ENCODE assay signal across 21 cellular contexts in genomic region chrX:30627818-30628652, GRCh38. TPM values are rescaled to one million over a fixed set of nuclear protein-coding genes. Genes with fewer than 3 reads are reported as not detected.
DNase-seq lines count a peak whose midpoint lies in the region; ATAC-seq, FAIRE-seq and TF ChIP-seq lines count a peak whose summit lies in the region.
"Had no signal": no experiment of that assay in that cellular context is flagged by ENCODE, and none has a peak within 500 bp of the region (broad histone marks: within the 10 kb centered on the region; RNA-seq: fewer than 3 reads in every experiment).

No MANE protein-coding gene starts in this region.

- DNase-seq in COLO829 (ENCODE audit: low spot score) (peak; percentile 40), NB4 (ENCODE audit: low read depth) (peak; percentile 81), K562 (ENCODE audit: extremely low read depth in 1 of 4, low spot score in 3 of 4) (no peak), mesenchymal stem cell (peak; percentile 21), GM23248 (no peak), AG20443 (ENCODE audit: low spot score) (no peak), occipital lobe (lab: John Stamatoyannopoulos, UW) (no peak)
- DNase-seq: activated CD4-positive, alpha-beta T cell treated with anti-CD3 and anti-CD28 coated beads for 4 hours; BE2C; DND-41; effector memory CD4-positive, alpha-beta T cell; foreskin keratinocyte; KBM-7; NCI-H1436 treated with DMSO at 0.1 percent for 48 hours; NCI-H524; stimulated activated CD4-positive, alpha-beta T cell treated with anti-CD3 and anti-CD28 coated beads, Interleukin-2, amount 100 ng/mL, for 48 hours had no signal

- no TSS peak for BruUV-seq in K562 (replicated peaks; lab: Mats Ljungman, UMichigan)

- no peak overlapping the region for H3K23ac ChIP-seq in mesenchymal stem cell (ENCODE audit: low read length in 2 of 2)

- H3K14ac ChIP-seq in mesenchymal stem cell (ENCODE audit: low read length in 2 of 2) = no peak overlapping the region

- H3K9ac ChIP-seq in K562 (ENCODE audit: insufficient read depth in 1 of 2, low read depth in 2 of 2, low read length in 2 of 2) = no peak overlapping the region
- H3K9ac ChIP-seq in mesenchymal stem cell (ENCODE audit: low read length) = no peak overlapping the region
- no peak overlapping the region for H3K9ac ChIP-seq in GM23248

- H2BK15ac ChIP-seq in mesenchymal stem cell (ENCODE audit: low read depth, poor library complexity, severe bottlenecking) = no peak overlapping the region

- intact Hi-C loops in K562 (cut with micrococcal nuclease) = no loop called here

- no peaks in the 10 kb centered on the region for H3K36me3 ChIP-seq in K562 (ENCODE audit: control insufficient read depth, insufficient read depth, low read length)
- no peaks in the 10 kb centered on the region for H3K36me3 ChIP-seq in mesenchymal stem cell (ENCODE audit: control insufficient read depth in 1 of 2, insufficient read depth in 2 of 2, low read depth in 1 of 2, low read length in 2 of 2)
- no peaks in the 10 kb centered on the region for H3K36me3 ChIP-seq in GM23248 (ENCODE audit: low read depth)
- H3K36me3 ChIP-seq: BE2C, tibial nerve had no signal

- no peak overlapping the region for H2BK120ac ChIP-seq in mesenchymal stem cell (ENCODE audit: low read depth, low read length)

- no peak overlapping the region for H2BK12ac ChIP-seq in mesenchymal stem cell (ENCODE audit: low read length in 2 of 2)

- H3K4me2 ChIP-seq in K562 (ENCODE audit: insufficient read depth, low read length) (no peak overlapping the region; the same call in 1 of the 2 replicates), mesenchymal stem cell (ENCODE audit: low read length, poor library complexity, severe bottlenecking) (no peak overlapping the region), GM23248 (ENCODE audit: unreplicated experiment) (no peak overlapping the region)

- H3K9me1 ChIP-seq in K562 (ENCODE audit: control insufficient read depth, insufficient read depth, low read length) = no peaks in the 10 kb centered on the region

- no peak for TF ChIP-seq EP300 in K562 (IDR thresholded peaks at IDR 0.05; ENCODE audit: low read length)

- no peaks in the 10 kb centered on the region for H3K9me3 ChIP-seq in K562 (replicated peaks; ENCODE audit: control insufficient read depth, insufficient read depth, low read depth, low read length)
- peaks cover 2% of the 10 kb centered on the region for H3K9me3 ChIP-seq in mesenchymal stem cell (ENCODE audit: control insufficient read depth, low read length)
- no peaks in the 10 kb centered on the region for H3K9me3 ChIP-seq in GM23248 (ENCODE audit: low read depth)
- H3K9me3 ChIP-seq: BE2C, tibial nerve had no signal

- TF ChIP-seq POLR2A in NB4 (IDR thresholded peaks at IDR 0.05; ENCODE audit: extremely low read depth, insufficient read length) (peak; percentile 39), K562 (conservative IDR thresholded peaks at IDR 0.05) (no peak)

- WGBS in K562 (ENCODE audit: insufficient coverage, low coverage, missing lambda C conversion rate) = 16% methylated on average over 7 of the region's 8 CpGs
- WGBS in mesenchymal stem cell = 91% methylated on average over 6 of the region's 8 CpGs
- 74 to 77% methylated on average over 6 to 8 of the region's 8 CpGs for WGBS in GM23248 (ENCODE audit: low coverage in 1 of 2, low lambda C conversion rate in 2 of 2, missing lambda C conversion rate in 2 of 2), 2 experiments

- TF ChIP-seq CTCF in NB4 (IDR thresholded peaks at IDR 0.05; ENCODE audit: low read depth, low read length) (no peak), K562 (IDR thresholded peaks at IDR 0.05 in 2 of 3, conservative IDR thresholded peaks at IDR 0.05 in 1 of 3; ENCODE audit: insufficient read depth in 2 of 3, low read depth in 1 of 3, low read length in 3 of 3) (no peak)

- H3K18ac ChIP-seq in mesenchymal stem cell (ENCODE audit: low read depth in 1 of 2, low read length in 2 of 2) = no peak overlapping the region

- H2BK5ac ChIP-seq in mesenchymal stem cell (ENCODE audit: low read depth, low read length, poor library complexity, severe bottlenecking) = no peak overlapping the region

- H3K4me1 ChIP-seq in K562 (replicated peaks in 1 of 2; ENCODE audit: control insufficient read depth in 2 of 2, insufficient read depth in 2 of 2, low read length in 2 of 2) (no peaks in the 10 kb centered on the region; a peak in 1 of 5 replicates), mesenchymal stem cell (ENCODE audit: control insufficient read depth, insufficient read depth, low read depth, low read length) (no peaks in the 10 kb centered on the region), GM23248 (ENCODE audit: insufficient read depth) (no peaks in the 10 kb centered on the region)
- H3K4me1 ChIP-seq: BE2C, foreskin keratinocyte, tibial nerve had no signal

- no peak overlapping the region for H3K4ac ChIP-seq in mesenchymal stem cell (ENCODE audit: low read depth in 1 of 2, low read length in 2 of 2)

- no peak overlapping the region for H3K4me3 ChIP-seq in NB4 (ENCODE audit: low read depth, low read length)
- no peak overlapping the region for H3K4me3 ChIP-seq in K562
- H3K4me3 ChIP-seq in mesenchymal stem cell (ENCODE audit: insufficient read depth in 1 of 2, low read depth in 1 of 2, low read length in 2 of 2) = no peak overlapping the region
- H3K4me3 ChIP-seq in GM23248 = no peak overlapping the region
- H3K4me3 ChIP-seq: tibial nerve had no signal

- no peak overlapping the region for H3K27ac ChIP-seq in K562 (ENCODE audit: extremely low read depth, low read depth, low read length)
- no peak overlapping the region for H3K27ac ChIP-seq in mesenchymal stem cell (ENCODE audit: low read length, poor library complexity, severe bottlenecking)
- H3K27ac ChIP-seq in GM23248 = no peak overlapping the region
- H3K27ac ChIP-seq: foreskin keratinocyte had no signal

- H3K27me3 ChIP-seq in K562 (ENCODE audit: control insufficient read depth in 2 of 2, insufficient read depth in 2 of 2, low read length in 2 of 2) (no peaks in the 10 kb centered on the region), mesenchymal stem cell (ENCODE audit: control insufficient read depth in 1 of 2, insufficient read depth in 1 of 2, low read length in 2 of 2) (no peaks in the 10 kb centered on the region), GM23248 (replicated peaks; ENCODE audit: insufficient read depth) (no peaks in the 10 kb centered on the region)
- H3K27me3 ChIP-seq: BE2C, foreskin keratinocyte, tibial nerve had no signal

- no peak overlapping the region for H4K8ac ChIP-seq in mesenchymal stem cell (ENCODE audit: low read length)

- H3F3A ChIP-seq in GM23248 (ENCODE audit: insufficient read depth) = no peaks in the 10 kb centered on the region

- no peak for TF ChIP-seq RAD21 in K562 (CRISPR knock-in tag; conservative IDR thresholded peaks at IDR 0.05 in 1 of 2, IDR thresholded peaks at IDR 0.05 in 1 of 2)

- no peaks in the 10 kb centered on the region for H3K79me1 ChIP-seq in mesenchymal stem cell (replicated peaks; ENCODE audit: low read length, poor library complexity, severe bottlenecking)

- ATAC-seq in K562 (no peak; the same call in 1 of the 3 replicates), GM19452 (IDR thresholded peaks at IDR 0.05; ENCODE audit: unreplicated experiment) (no peak)
- ATAC-seq: foreskin keratinocyte, sciatic nerve had no signal

- in situ Hi-C loops in K562 (cut with MboI) = loop anchor here (5.0 kb wide), 1 partner anchor 84 kb away; no protein-coding TSS in a partner anchor
- in situ Hi-C loops in GM23248 (cut with MboI) = no loop called here

- POLR2A ChIA-PET in K562 (lab: Yijun Ruan, JAX) = interaction anchor here (1.6 kb wide), 1 partner anchor 8 kb away, joined by 3 read pairs; no protein-coding TSS in a partner anchor

- FAIRE-seq in K562 (lab: Jason Lieb, UNC) = no peak
- FAIRE-seq: H54 had no signal

- CTCF ChIA-PET in K562 (lab: Yijun Ruan, JAX; ENCODE audit: low intra/inter-chr PET ratio) = no interaction called here

- H4K20me1 ChIP-seq in K562 (replicated peaks; ENCODE audit: control insufficient read depth, insufficient read depth, low read length) = no peaks in the 10 kb centered on the region
- no peaks in the 10 kb centered on the region for H4K20me1 ChIP-seq in GM23248 (ENCODE audit: insufficient read depth)

- no peak overlapping the region for H4K91ac ChIP-seq in mesenchymal stem cell (ENCODE audit: low read length)

- no peaks in the 10 kb centered on the region for H3K9me2 ChIP-seq in GM23248 (ENCODE audit: insufficient read depth)

- H3K79me2 ChIP-seq in K562 (ENCODE audit: control insufficient read depth, insufficient read depth, low read length) = no peaks in the 10 kb centered on the region
- no peaks in the 10 kb centered on the region for H3K79me2 ChIP-seq in GM23248 (ENCODE audit: insufficient read depth)

- no peak overlapping the region for H2AK5ac ChIP-seq in mesenchymal stem cell (ENCODE audit: low read length, severe bottlenecking)

- H2AFZ ChIP-seq in K562 (ENCODE audit: low read depth, low read length) (0 out of 2 replicates have a peak overlapping the region, but pooled peaks have one; percentile 40), mesenchymal stem cell (ENCODE audit: low read depth, low read length) (no peak overlapping the region), GM23248 (no peak overlapping the region)

RNA-seq across cellular contexts. Expression of gene GK, which starts 25.2 kb away (rescaled TPM):
- total RNA-seq in K562 (2011; cell fraction: chromatin; rRNA removed; ENCODE audit: low replicate concordance) = 15.1 and 28.4 TPM in 2 replicates
- 6.0 and 7.4 TPM in 2 replicates for total RNA-seq in K562 (2011; cell fraction: nucleolus; rRNA removed)
- total RNA-seq in K562 (2011; cell fraction: nucleoplasm; rRNA removed) = 9.8 and 10.3 TPM in 2 replicates
- total RNA-seq in K562 (2014; rRNA removed) = 8.1 and 13.3 TPM in 2 replicates
- total RNA-seq in K562 (2014; rRNA removed; fragmentation: Illumina TruSeq; extraction: Trizol) = 12.4 and 14.5 TPM in 2 replicates
- 12.4 and 13.3 TPM in 2 replicates for total RNA-seq in K562 (2015; rRNA removed; fragmentation: Illumina TruSeq; extraction: Trizol)
- 13.5 and 14.8 TPM in 2 replicates for total RNA-seq in K562 (2021)
- 9.6 and 15.3 TPM in 2 replicates for polyA plus RNA-seq in K562 (2011; rRNA removed)
- 2.3 and 4.2 TPM in 2 replicates for polyA plus RNA-seq in K562 (2011; cell fraction: cytosol; rRNA removed)
- 7.8 and 12.2 TPM in 2 replicates for polyA plus RNA-seq in K562 (2011; cell fraction: nucleus; rRNA removed)
- polyA plus RNA-seq in K562 (2012) = 9.7 and 16.8 TPM in 2 replicates
- 10.0 and 10.1 TPM in 2 replicates for polyA plus RNA-seq in K562 (2014; fragmentation: Illumina TruSeq; extraction: Trizol)
- 10 to 100 TPM in 1 of 2 experiments, 1 to 10 TPM in 1; 8.0 to 12.4 TPM for polyA plus RNA-seq in K562 (2014; fragmentation: Nextera tagmentation; extraction: Ambion mirVana)
- 12.5 and 15.7 TPM in 2 replicates for polyA plus RNA-seq in K562 (2014; rRNA removed)
- 10.7 and 15.9 TPM in 2 replicates for polyA minus RNA-seq in K562 (2011; rRNA and poly(A)+ RNA removed)
- polyA minus RNA-seq in K562 (2011; cell fraction: cytosol; rRNA and poly(A)+ RNA removed) = 5.2 and 5.8 TPM in 2 replicates
- 8.8 TPM in 2 replicates for polyA minus RNA-seq in K562 (2011; cell fraction: nucleus; rRNA and poly(A)+ RNA removed)
- 6.2 TPM for polyA plus RNA-seq in mesenchymal stem cell (2013, experiment 1 of 2)
- 6.2 TPM for polyA plus RNA-seq in mesenchymal stem cell (2013, experiment 2 of 2)
- 10.4 and 11.8 TPM in 2 replicates for total RNA-seq in GM23248 (2014; rRNA removed; shearing (Covaris generic))
- polyA plus RNA-seq in GM23248 (2016; fragmentation: Nextera tagmentation; extraction: Ambion mirVana) = 15.2 and 16.9 TPM in 2 replicates
- 13.9 TPM for total RNA-seq in occipital lobe

RNA-seq across cellular contexts. Expression of gene TASL, which starts 50.5 kb away (rescaled TPM):
- total RNA-seq in K562 (2011; cell fraction: chromatin; rRNA removed; ENCODE audit: low replicate concordance) = not detected in 2 replicates
- total RNA-seq in K562 (2011; cell fraction: nucleolus; rRNA removed) = not detected in 2 replicates
- total RNA-seq in K562 (2011; cell fraction: nucleoplasm; rRNA removed) = not detected in 2 replicates
- total RNA-seq in K562 (2014; rRNA removed) (not detected in 2 replicates), K562 (2014; rRNA removed; fragmentation: Illumina TruSeq; extraction: Trizol) (not detected in 2 replicates), K562 (2015; rRNA removed; fragmentation: Illumina TruSeq; extraction: Trizol) (0.07 TPM in 1 of 2 replicates, not detected in the other), K562 (2021) (0.09 TPM in 1 of 2 replicates, not detected in the other), occipital lobe (1.4 TPM)
- polyA plus RNA-seq in K562 (2011; rRNA removed) (not detected in 2 replicates), K562 (2014; fragmentation: Illumina TruSeq; extraction: Trizol) (not detected in 2 replicates), K562 (2014; fragmentation: Nextera tagmentation; extraction: Ambion mirVana) (not detected), K562 (2014; rRNA removed) (not detected in 2 replicates), GM23248 (2016; fragmentation: Nextera tagmentation; extraction: Ambion mirVana) (not detected in 2 replicates)
- polyA plus RNA-seq in K562 (2011; cell fraction: cytosol; rRNA removed) = not detected in 2 replicates
- not detected in 2 replicates for polyA plus RNA-seq in K562 (2011; cell fraction: nucleus; rRNA removed)
- 0.04 TPM in 2 replicates for polyA plus RNA-seq in K562 (2012)
- polyA minus RNA-seq in K562 (2011; rRNA and poly(A)+ RNA removed) = not detected in 2 replicates
- polyA minus RNA-seq in K562 (2011; cell fraction: cytosol; rRNA and poly(A)+ RNA removed) = not detected in 2 replicates
- polyA minus RNA-seq in K562 (2011; cell fraction: nucleus; rRNA and poly(A)+ RNA removed) = not detected in 2 replicates
- not detected for polyA plus RNA-seq in mesenchymal stem cell (2013, experiment 1 of 2)
- not detected for polyA plus RNA-seq in mesenchymal stem cell (2013, experiment 2 of 2)
- total RNA-seq in GM23248 (2014; rRNA removed; shearing (Covaris generic)) = not detected in 2 replicates
- total RNA-seq: foreskin keratinocyte, lung microvascular endothelial cell had no signal
- polyA plus RNA-seq: foreskin keratinocyte had no signal

Comparison
In these comparisons a context has a peak if more than half of its experiments do, and no peak if none do; other contexts are left out.
1. DNase-seq: peak in COLO829 (single experiment), NB4 (single experiment) and mesenchymal stem cell (single experiment); none in K562 (0 of 4), GM23248 (single experiment), AG20443 (single experiment) and occipital lobe (single experiment).